ENCODE assay signal across 22 cellular contexts in genomic region chr5:98845878-98846277, GRCh38.
"Had no signal": no experiment of that assay in that cellular context is flagged by ENCODE, and none has a peak within 500 bp of the region (broad histone marks: within the 10 kb centered on the region; RNA-seq: fewer than 3 reads in every experiment).

No MANE protein-coding gene starts in this region.

- H3K4me3 ChIP-seq: K562 had no signal

- ATAC-seq: K562, SK-N-SH treated with all-trans-retinoic acid at 6 μM for 48 hours had no signal

- H3K27ac ChIP-seq: KMS-11 had no signal

- H3K4me2 ChIP-seq: KMS-11 had no signal

- DNase-seq: Kasumi-1, MV-4-11, NCI-H1048, NCI-H1105, NCI-H1417, NCI-H1436 treated with DMSO at 0.1 percent for 48 hours, NCI-H1694, NCI-H187 treated with DMSO at 0.1 percent for 48 hours, NCI-H2029 treated with DMSO at 0.1 percent for 48 hours, NCI-H2227 treated with DMSO at 0.1 percent for 48 hours, NCI-H510A, NCI-H524 treated with DMSO at 0.1 percent for 48 hours, NCI-H69, NCI-H774, RPMI8226, SHP77 had no signal

- H3K9ac ChIP-seq: KMS-11 had no signal

- H3K27ac Mint-ChIP-seq: IgD-negative memory B cell had no signal

- H3K27me3 Mint-ChIP-seq: IgD-negative memory B cell had no signal

- H3K4me3 Mint-ChIP-seq: IgD-negative memory B cell had no signal

- FAIRE-seq: HTR-8/SVneo, K562, RCC 7860 had no signal
